In the genomic region with DNA sequence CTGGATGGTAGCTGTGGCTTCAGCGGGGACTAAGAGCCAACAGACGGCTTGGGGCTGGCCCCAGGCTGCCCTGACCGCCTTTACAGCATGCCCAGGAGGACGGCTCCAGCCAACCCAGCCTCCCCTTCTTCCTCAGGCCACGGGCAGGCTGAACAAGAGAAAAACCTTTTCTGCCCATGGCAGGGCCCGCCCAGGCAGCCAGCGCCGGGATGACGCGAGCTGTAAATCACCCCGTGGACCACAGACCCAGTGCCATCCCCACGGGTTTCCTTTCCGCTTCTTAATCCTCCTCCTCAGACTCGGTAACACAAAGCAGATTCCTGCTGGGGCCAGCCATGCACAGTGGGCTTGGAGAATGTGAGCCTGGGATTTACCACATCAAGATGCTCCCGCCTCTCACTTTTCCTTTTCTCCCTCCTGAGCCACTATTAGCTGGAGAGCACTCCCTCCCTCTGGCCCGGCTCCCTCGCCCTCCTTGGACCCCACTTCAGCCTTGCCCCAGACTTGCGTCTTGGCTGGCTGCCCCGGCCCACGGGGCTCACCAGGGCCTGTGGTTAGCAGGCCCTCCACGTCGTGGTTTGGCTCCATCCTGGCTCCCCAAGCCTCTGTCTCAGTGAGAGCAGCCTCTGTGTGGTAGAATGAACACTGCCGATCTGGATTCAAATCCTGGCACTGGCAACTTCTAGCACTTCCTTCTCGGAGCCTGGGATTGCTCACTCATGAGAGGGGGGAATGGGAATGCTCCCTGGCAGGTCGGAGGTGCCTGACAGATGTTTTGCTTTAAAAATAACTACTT, we compare ENCODE assay signal across 11 cellular contexts. TPM values are rescaled to one million over a fixed set of nuclear protein-coding genes. Genes with fewer than 3 reads are reported as not detected.
DNase-seq lines count a peak whose midpoint lies in the region; ATAC-seq, FAIRE-seq and TF ChIP-seq lines count a peak whose summit lies in the region.
"Had no signal": no experiment of that assay in that cellular context is flagged by ENCODE, and none has a peak within 500 bp of the region (broad histone marks: within the 10 kb centered on the region; RNA-seq: fewer than 3 reads in every experiment).

No MANE protein-coding gene starts in this region.

- no peaks in the 10 kb centered on the region for H3K9me3 Mint-ChIP-seq in activated CD4-positive, alpha-beta T cell treated with anti-CD3 and anti-CD28 coated beads for 36 hours (ENCODE audit: low read depth)

- TF ChIP-seq POLR2A in tibial nerve (IDR thresholded peaks at IDR 0.05), result no peak

- 32 to 41% methylated on average over 25 of the region's 25 CpGs for WGBS in tibial nerve, 2 donors

- no peak overlapping the region for H3K4me3 Mint-ChIP-seq in activated CD4-positive, alpha-beta T cell treated with anti-CD3 and anti-CD28 coated beads for 36 hours

- intact Hi-C loops in activated CD4-positive, alpha-beta T cell treated with anti-CD3 and anti-CD28 coated beads for 36 hours (cut with DNase I, micrococcal nuclease), result no loop called here
- intact Hi-C loops in kidney (cut with DNase I), result no loop called here

- ATAC-seq in activated CD4-positive, alpha-beta T cell treated with anti-CD3 and anti-CD28 coated beads for 36 hours, result peak; percentile 53
- no peak for ATAC-seq in GM19397 (IDR thresholded peaks at IDR 0.05; ENCODE audit: unreplicated experiment)
- ATAC-seq in GM18517 (IDR thresholded peaks at IDR 0.05; ENCODE audit: unreplicated experiment), result no peak
- ATAC-seq in HG02798 (IDR thresholded peaks at IDR 0.05; ENCODE audit: poor library complexity, unreplicated experiment), result no peak
- ATAC-seq: PC-3 had no signal

- H3K27me3 Mint-ChIP-seq in activated CD4-positive, alpha-beta T cell treated with anti-CD3 and anti-CD28 coated beads for 36 hours, result peaks cover 5% of the 10 kb centered on the region

- H3K9me3 ChIP-seq in kidney (ENCODE audit: control insufficient read depth in 1 of 2, low read length in 2 of 2), result no peaks in the 10 kb centered on the region
- H3K9me3 ChIP-seq in tibial nerve, result no peaks in the 10 kb centered on the region
- H3K9me3 ChIP-seq: neutrophil had no signal

- peak; percentile 24 for DNase-seq in activated CD4-positive, alpha-beta T cell treated with anti-CD3 and anti-CD28 coated beads for 36 hours
- DNase-seq in activated CD4-positive, alpha-beta T cell treated with anti-CD3 and anti-CD28 coated beads, Interleukin-2, amount 50 U/mL, for 4 hours, result no peak
- DNase-seq in amniotic stem cell (lab: John Stamatoyannopoulos, UW) (peak; percentile 41), kidney (peak; percentile 73), tibial nerve (ENCODE audit: low spot score in 2 of 2) (no peak)
- DNase-seq: PC-3 had no signal

- H3K27ac ChIP-seq in kidney (ENCODE audit: low read depth in 2 of 2, low read length in 2 of 2), result no peak overlapping the region
- H3K27ac ChIP-seq in tibial nerve, result peak overlapping the region; percentile 5 to 78 (median 54)
- H3K27ac ChIP-seq: C4-2B, neutrophil had no signal

- H3K9ac ChIP-seq in kidney (ENCODE audit: low read length in 2 of 2), result no peak overlapping the region

- no peak for FAIRE-seq in kidney (lab: Jason Lieb, UNC)

- no peaks in the 10 kb centered on the region for H3K27me3 ChIP-seq in tibial nerve

- H3K4me1 ChIP-seq in kidney (ENCODE audit: control insufficient read depth in 1 of 2, insufficient read depth in 1 of 2, low read depth in 1 of 2, low read length in 2 of 2) (peaks cover 3 to 6% of the 10 kb centered on the region in 2 donors), tibial nerve (peaks cover 7 to 59% (median 27%) of the 10 kb centered on the region in 4 donors)

- H3K4me1 Mint-ChIP-seq in activated CD4-positive, alpha-beta T cell treated with anti-CD3 and anti-CD28 coated beads for 36 hours, result no peaks in the 10 kb centered on the region

- no peak overlapping the region for H3K27ac Mint-ChIP-seq in activated CD4-positive, alpha-beta T cell treated with anti-CD3 and anti-CD28 coated beads for 36 hours

- CTCF ChIA-PET in activated CD4-positive, alpha-beta T cell treated with anti-CD3 and anti-CD28 coated beads for 36 hours (lab: Charles Lee), result interaction anchor here (0.6 to 1.2 kb wide), 4 partner anchors 9 to 43 kb away, joined by 3 to 4 read pairs (median 3); no protein-coding TSS in a partner anchor

- no peaks in the 10 kb centered on the region for H3K36me3 Mint-ChIP-seq in activated CD4-positive, alpha-beta T cell treated with anti-CD3 and anti-CD28 coated beads for 36 hours (ENCODE audit: low read depth)

- H3K36me3 ChIP-seq in kidney (ENCODE audit: control insufficient read depth in 1 of 2, insufficient read depth in 2 of 2, low read length in 2 of 2) (no peaks in the 10 kb centered on the region), tibial nerve (peaks cover 0 to 59% (median 0%) of the 10 kb centered on the region in 3 donors)
- H3K36me3 ChIP-seq: neutrophil had no signal

- no peak overlapping the region for H3K4me3 ChIP-seq in kidney (ENCODE audit: low read length in 2 of 2)
- no peak overlapping the region for H3K4me3 ChIP-seq in tibial nerve

- TF ChIP-seq CTCF in kidney (IDR thresholded peaks at IDR 0.05; ENCODE audit: borderline replicate concordance, extremely low read depth, insufficient read depth) (no peak), tibial nerve (IDR thresholded peaks at IDR 0.05) (no peak)

- TF ChIP-seq EP300 in tibial nerve (IDR thresholded peaks at IDR 0.05), result no peak

- POLR2A ChIA-PET in activated CD4-positive, alpha-beta T cell treated with anti-CD3 and anti-CD28 coated beads for 36 hours (lab: Charles Lee), result no interaction called here

RNA-seq across cellular contexts. Expression of a gene that starts 31.4 kb away (rescaled TPM):
- total RNA-seq in activated CD4-positive, alpha-beta T cell treated with anti-CD3 and anti-CD28 coated beads for 36 hours, result not detected
- 11.2 TPM for total RNA-seq in kidney
- 18.6 TPM for polyA plus RNA-seq in kidney (ENCODE audit: insufficient read depth, low read depth, low replicate concordance)
- 100 to 1,000 TPM in 3 of 4 donors, 10 to 100 TPM in 1; 98.0 to 170 (median 119) TPM for total RNA-seq in tibial nerve

Comparison
In these comparisons a context has a peak if more than half of its experiments do, and no peak if none do; other contexts are left out.
1. DNase-seq: peak in activated CD4-positive, alpha-beta T cell treated with anti-CD3 and anti-CD28 coated beads for 36 hours (single experiment), amniotic stem cell (single experiment) and kidney (single experiment); none in activated CD4-positive, alpha-beta T cell treated with anti-CD3 and anti-CD28 coated beads, Interleukin-2, amount 50 U/mL, for 4 hours (0 of 2) and tibial nerve (0 of 2).
2. H3K27ac ChIP-seq: peak in tibial nerve (4 of 4); none in kidney (0 of 2).
3. RNA of a gene that starts 31.4 kb away (total RNA-seq): 98.0 to 170 TPM in tibial nerve and 11.2 TPM in kidney (single experiment); not detected in activated CD4-positive, alpha-beta T cell treated with anti-CD3 and anti-CD28 coated beads for 36 hours; every median in the first group is over 10 times any median in the second.